17 cellular contexts compared by ENCODE assay signal in genomic region chr12:3797649-3798048, GRCh38. TPM values are rescaled to one million over a fixed set of nuclear protein-coding genes. Genes with fewer than 3 reads are reported as not detected.
DNase-seq lines count a peak whose midpoint lies in the region; ATAC-seq and TF ChIP-seq lines count a peak whose summit lies in the region.
"Had no signal": no experiment of that assay in that cellular context is flagged by ENCODE, and none has a peak within 500 bp of the region (broad histone marks: within the 10 kb centered on the region; RNA-seq: fewer than 3 reads in every experiment).

No MANE protein-coding gene starts in this region.

- H3K36me3 ChIP-seq in RWPE2 (ENCODE audit: low read depth) = no peaks in the 10 kb centered on the region
- H3K36me3 ChIP-seq: MG63, prostate gland had no signal

- H3K9me3 ChIP-seq in RWPE2 (ENCODE audit: severe bottlenecking) = no peaks in the 10 kb centered on the region
- H3K9me3 ChIP-seq: left lung, MG63, prostate gland had no signal

- H3K4me1 ChIP-seq in RWPE2 (ENCODE audit: insufficient read depth, poor library complexity, severe bottlenecking) = no peaks in the 10 kb centered on the region
- H3K4me1 ChIP-seq: left lung had no signal

- no peak; the same call in 2 of the 3 replicates for ATAC-seq in RWPE2 (ENCODE audit: low read depth)
- ATAC-seq in stimulated activated naive CD8-positive, alpha-beta T cell treated with anti-CD3 and anti-CD28 coated beads, Interleukin-15, Interleukin-2, amounts not matched to agents 100 U/mL and 50 U/mL, for 24 hours = no peak
- ATAC-seq in HG02588 (IDR thresholded peaks at IDR 0.05; ENCODE audit: unreplicated experiment) = no peak
- ATAC-seq: left lung; stimulated activated naive CD8-positive, alpha-beta T cell treated with anti-CD3 and anti-CD28 coated beads, Interleukin-15, amount 100 ng/mL, for 72 hours had no signal

- H3K4me3 ChIP-seq in AG10803 (ENCODE audit: low read length) = no peak overlapping the region
- no peak overlapping the region for H3K4me3 ChIP-seq in GM12875 (ENCODE audit: low read depth, low read length)
- H3K4me3 ChIP-seq in RWPE2 (ENCODE audit: severe bottlenecking) = no peak overlapping the region
- no peak overlapping the region for H3K4me3 ChIP-seq in fibroblast of villous mesenchyme (ENCODE audit: low read depth, low read length)
- H3K4me3 ChIP-seq: left lung, MG63, prostate gland had no signal

- no peak overlapping the region for H3K27ac ChIP-seq in RWPE2 (ENCODE audit: poor library complexity, severe bottlenecking)
- H3K27ac ChIP-seq: left lung, prostate gland had no signal

- no peak for DNase-seq in AG10803 (ENCODE audit: low read depth)
- DNase-seq in RWPE2 (ENCODE audit: low spot score) = no peak
- no peak for DNase-seq in fibroblast of villous mesenchyme (ENCODE audit: low read depth)
- no peak for DNase-seq in stimulated activated naive CD8-positive, alpha-beta T cell treated with anti-CD3 and anti-CD28 coated beads, Interleukin-15, Interleukin-2, amounts not matched to agents 100 U/mL and 50 U/mL, for 24 hours
- no peak for DNase-seq in SHP77 (lab: John Stamatoyannopoulos, UW)
- DNase-seq in HK-2 (ENCODE audit: unreplicated experiment) = no peak
- DNase-seq: activated CD8-positive, alpha-beta memory T cell treated with anti-CD3 and anti-CD28 coated beads, Interleukin-2, amount 50 U/mL, for 4 hours; activated naive CD4-positive, alpha-beta T cell treated with anti-CD3 and anti-CD28 coated beads, Interleukin-2, amount 10 ng/mL, durations not matched to agents 7 days and 5 days; effector CD4-positive, alpha-beta T cell; left lung; MG63; NCI-H2081; NCI-H82; stimulated activated naive CD8-positive, alpha-beta T cell treated with anti-CD3 and anti-CD28 coated beads, Interleukin-15, amount 100 ng/mL, for 72 hours had no signal

- TF ChIP-seq CTCF in AG10803 (conservative IDR thresholded peaks at IDR 0.05; ENCODE audit: low read length) (peak; percentile 14; the same call in 1 of the 2 replicates), GM12875 (IDR thresholded peaks at IDR 0.05; ENCODE audit: borderline replicate concordance, insufficient read depth, low read depth, low read length) (peak; percentile 7; the same call in 1 of the 2 replicates), RWPE2 (IDR thresholded peaks at IDR 0.05; ENCODE audit: poor library complexity, severe bottlenecking) (peak; percentile 21), fibroblast of villous mesenchyme (IDR thresholded peaks at IDR 0.05; ENCODE audit: insufficient read depth, low read depth, low read length) (peak; percentile 11)

- H3K27me3 ChIP-seq in RWPE2 (ENCODE audit: insufficient read depth, poor library complexity, severe bottlenecking) = no peaks in the 10 kb centered on the region
- H3K27me3 ChIP-seq: left lung, MG63 had no signal

RNA-seq across cellular contexts. Expression of gene CRACR2A, which starts 44.7 kb away (rescaled TPM):
- total RNA-seq in fibroblast of villous mesenchyme = 9.5 and 15.5 TPM in 2 replicates
